Comparison of ENCODE assay signal across 10 cellular contexts in genomic region chrX:53188763-53189162, GRCh38. TPM values are rescaled to one million over a fixed set of nuclear protein-coding genes. Genes with fewer than 3 reads are reported as not detected.
DNase-seq lines count a peak whose midpoint lies in the region; ATAC-seq and TF ChIP-seq lines count a peak whose summit lies in the region.
"Had no signal": no experiment of that assay in that cellular context is flagged by ENCODE, and none has a peak within 500 bp of the region (broad histone marks: within the 10 kb centered on the region; RNA-seq: fewer than 3 reads in every experiment).

No MANE protein-coding gene starts in this region.

- no peak overlapping the region for H3K27ac ChIP-seq in WERI-Rb-1

- peak; percentile 26 for DNase-seq in T-helper 2 cell treated with Interferon-gamma antibody and Interleukin-4, amounts not matched to agents 5 μg/mL and 100 μg/mL, for 36 hours (ENCODE audit: low spot score)
- peak; percentile 54 for DNase-seq in stimulated activated CD4-positive, alpha-beta T cell treated with anti-CD3 and anti-CD28 coated beads, Interleukin-15, amount 100 ng/mL, for 24 hours
- DNase-seq in dedifferentiated amniotic fluid mesenchymal stem cell (ENCODE audit: extremely low spot score): no peak
- no peak for DNase-seq in posterior vena cava (ENCODE audit: low spot score)
- no peak for DNase-seq in NCI-H146 (lab: John Stamatoyannopoulos, UW)
- DNase-seq in WERI-Rb-1: no peak
- DNase-seq: NCI-H1105 had no signal

- H3K36me3 Mint-ChIP-seq in T-helper 2 cell treated with Interferon-gamma antibody and Interleukin-4, amounts not matched to agents 5 μg/mL and 100 μg/mL, for 36 hours (ENCODE audit: low read depth): peaks cover 3% of the 10 kb centered on the region

- H3K4me1 Mint-ChIP-seq in T-helper 2 cell treated with Interferon-gamma antibody and Interleukin-4, amounts not matched to agents 5 μg/mL and 100 μg/mL, for 36 hours (ENCODE audit: low read depth): peaks cover 6% of the 10 kb centered on the region
- H3K4me1 Mint-ChIP-seq: memory B cell had no signal

- intact Hi-C loops in posterior vena cava (cut with DNase I): no loop called here

- H3K4me3 Mint-ChIP-seq in T-helper 2 cell treated with Interferon-gamma antibody and Interleukin-4, amounts not matched to agents 5 μg/mL and 100 μg/mL, for 36 hours: no peak overlapping the region
- H3K4me3 Mint-ChIP-seq: memory B cell had no signal

- no peaks in the 10 kb centered on the region for H3K27me3 ChIP-seq in WERI-Rb-1 (ENCODE audit: insufficient read depth, low read depth, severe bottlenecking)

- H3K27me3 Mint-ChIP-seq in T-helper 2 cell treated with Interferon-gamma antibody and Interleukin-4, amounts not matched to agents 5 μg/mL and 100 μg/mL, for 36 hours (ENCODE audit: low read depth): no peaks in the 10 kb centered on the region
- H3K27me3 Mint-ChIP-seq: memory B cell had no signal

- H3K27ac Mint-ChIP-seq in T-helper 2 cell treated with Interferon-gamma antibody and Interleukin-4, amounts not matched to agents 5 μg/mL and 100 μg/mL, for 36 hours: no peak overlapping the region

- no peak for TF ChIP-seq CTCF in WERI-Rb-1 (IDR thresholded peaks at IDR 0.05; ENCODE audit: low read depth, low read length)

- ATAC-seq in GM19023 (IDR thresholded peaks at IDR 0.05; ENCODE audit: unreplicated experiment) (peak; percentile 77), HG02610 (IDR thresholded peaks at IDR 0.05; ENCODE audit: unreplicated experiment) (peak; percentile 96)

- no peak overlapping the region for H3K4me3 ChIP-seq in WERI-Rb-1 (ENCODE audit: low read depth, low read length)

- no peaks in the 10 kb centered on the region for H3K9me3 ChIP-seq in WERI-Rb-1 (ENCODE audit: severe bottlenecking)

- peaks cover 9% of the 10 kb centered on the region for H3K36me3 ChIP-seq in WERI-Rb-1

- H3K9me3 Mint-ChIP-seq in T-helper 2 cell treated with Interferon-gamma antibody and Interleukin-4, amounts not matched to agents 5 μg/mL and 100 μg/mL, for 36 hours: no peaks in the 10 kb centered on the region
- H3K9me3 Mint-ChIP-seq: memory B cell had no signal

RNA-seq across cellular contexts. Expression of gene KDM5C, which starts 36.2 kb away (rescaled TPM):
- total RNA-seq in posterior vena cava: 10 to 100 TPM; 66.0 to 77.8 TPM

Comparison
In these comparisons a context has a peak if more than half of its experiments do, and no peak if none do; other contexts are left out.
1. DNase-seq: peak in T-helper 2 cell treated with Interferon-gamma antibody and Interleukin-4, amounts not matched to agents 5 μg/mL and 100 μg/mL, for 36 hours (single experiment) and stimulated activated CD4-positive, alpha-beta T cell treated with anti-CD3 and anti-CD28 coated beads, Interleukin-15, amount 100 ng/mL, for 24 hours (single experiment); none in dedifferentiated amniotic fluid mesenchymal stem cell (single experiment), posterior vena cava (single experiment), NCI-H146 (single experiment) and WERI-Rb-1 (single experiment).